ENCODE assay signal across 8 cellular contexts in the genomic region with DNA sequence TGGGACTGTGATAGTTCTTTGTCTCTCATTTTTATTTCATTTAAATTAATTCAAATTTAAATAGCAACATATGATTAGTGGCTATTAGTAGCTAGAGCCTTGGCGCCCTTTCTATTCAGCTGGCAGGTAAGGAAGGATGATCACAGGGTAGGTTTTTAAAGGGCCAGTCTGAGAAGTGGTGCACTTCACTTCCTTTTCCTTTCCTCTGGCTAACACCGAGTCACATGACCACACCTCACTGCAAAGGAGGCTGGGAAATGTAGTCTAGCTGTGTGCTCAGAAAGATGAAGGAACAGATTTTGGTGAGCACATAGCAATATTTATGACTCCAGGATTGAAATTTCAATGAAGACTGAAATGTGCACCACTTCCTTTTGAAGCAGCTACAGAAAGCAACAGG.
DNase-seq lines count a peak whose midpoint lies in the region; ATAC-seq and TF ChIP-seq lines count a peak whose summit lies in the region.

No MANE protein-coding gene starts in this region.

- DNase-seq in A172 (ENCODE audit: low spot score) (peak; percentile 30), H4 (ENCODE audit: low spot score) (peak; percentile 45), SK-N-MC (ENCODE audit: low read depth, low spot score) (no peak), endothelial cell (ENCODE audit: low spot score) (peak; percentile 5), GM10248 (ENCODE audit: extremely low spot score) (no peak)

- H3K27me3 Mint-ChIP-seq in endothelial cell (ENCODE audit: unreplicated experiment) = no peaks in the 10 kb centered on the region

- H3K36me3 Mint-ChIP-seq in endothelial cell (ENCODE audit: low read depth, unreplicated experiment) = no peaks in the 10 kb centered on the region

- no peaks in the 10 kb centered on the region for H3K4me1 Mint-ChIP-seq in endothelial cell (ENCODE audit: unreplicated experiment)

- no peak for ATAC-seq in HG02588 (IDR thresholded peaks at IDR 0.05; ENCODE audit: unreplicated experiment)
- ATAC-seq in HG02623 (IDR thresholded peaks at IDR 0.05; ENCODE audit: unreplicated experiment) = no peak
- no peak for ATAC-seq in HG02763 (IDR thresholded peaks at IDR 0.05; ENCODE audit: unreplicated experiment)

- CTCF ChIA-PET in GM10248 (lab: Yijun Ruan, JAX) = no interaction called here

- no peaks in the 10 kb centered on the region for H3K9me3 ChIP-seq in SK-N-MC (ENCODE audit: low read depth, low read length)

- H3K4me3 ChIP-seq in SK-N-MC = no peak overlapping the region

- no peaks in the 10 kb centered on the region for H3K36me3 ChIP-seq in SK-N-MC (ENCODE audit: insufficient read depth, low read length)

- no peak overlapping the region for H3K9ac ChIP-seq in SK-N-MC (ENCODE audit: insufficient read length)

- TF ChIP-seq CTCF in endothelial cell (IDR thresholded peaks at IDR 0.05; ENCODE audit: unreplicated experiment) (no peak), GM10248 (IDR thresholded peaks at IDR 0.05; ENCODE audit: control extremely low read depth, extremely low read depth, low read depth, missing control alignments) (no peak)

- no peak overlapping the region for H3K4me3 Mint-ChIP-seq in endothelial cell (ENCODE audit: unreplicated experiment)

- H3K27ac Mint-ChIP-seq in endothelial cell (ENCODE audit: unreplicated experiment) = no peak overlapping the region

- H3K9me3 Mint-ChIP-seq in endothelial cell (ENCODE audit: unreplicated experiment) = no peaks in the 10 kb centered on the region

- H3K27ac ChIP-seq in SK-N-MC = peak overlapping the region; percentile 38; the same call in 1 of the 2 replicates

- POLR2A ChIA-PET in GM10248 (lab: Yijun Ruan, JAX) = no interaction called here

Comparison
In these comparisons a context has a peak if more than half of its experiments do, and no peak if none do; other contexts are left out.
1. DNase-seq: peak in A172 (single experiment), H4 (single experiment) and endothelial cell (single experiment); none in SK-N-MC (single experiment) and GM10248 (single experiment).